Comparison of ENCODE assay signal across 24 cellular contexts in the genomic region with DNA sequence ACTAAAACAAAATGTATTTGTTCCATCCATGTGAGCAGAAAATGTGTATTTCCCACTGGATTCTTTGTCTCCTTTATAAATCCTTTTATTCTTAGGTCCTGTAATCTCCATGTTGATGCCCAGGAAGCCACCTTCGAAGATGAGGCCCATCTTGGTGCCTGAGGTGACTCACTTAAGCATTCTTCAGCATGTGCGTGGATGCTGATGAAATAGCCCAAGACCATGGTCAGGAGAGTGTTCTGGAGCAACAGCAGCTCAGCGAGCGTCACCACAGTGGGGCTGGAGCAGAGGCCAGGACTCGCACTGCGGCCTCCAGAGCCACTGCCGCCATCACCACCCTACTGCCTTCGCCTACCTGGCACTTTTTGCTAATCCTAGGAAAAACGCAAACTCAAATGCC.
"Had no signal": no experiment of that assay in that cellular context is flagged by ENCODE, and none has a peak within 500 bp of the region (broad histone marks: within the 10 kb centered on the region; RNA-seq: fewer than 3 reads in every experiment).

No MANE protein-coding gene starts in this region.

- H3K27me3 Mint-ChIP-seq: dendritic cell treated with granulocyte-macrophage colony-stimulating factor and Interleukin-4, amounts not matched to agents 40 ng/mL and 50 ng/mL, for 4 days; effector memory CD8-positive, alpha-beta T cell had no signal

- H3K4me3 ChIP-seq: colonic mucosa, coronary artery, dorsolateral prefrontal cortex, esophagus muscularis mucosa, esophagus squamous epithelium, gastrocnemius medialis, gastroesophageal sphincter, heart left ventricle, heart right ventricle had no signal

- DNase-seq: colonic mucosa; cortex of kidney; dermis blood vessel endothelial cell; dorsolateral prefrontal cortex; effector CD4-positive, alpha-beta T cell; effector CD8-positive, alpha-beta T cell; effector memory CD4-positive, alpha-beta T cell; effector memory CD8-positive, alpha-beta T cell; endodermal cell; erythroblast; esophagus squamous epithelium; foreskin fibroblast; foreskin keratinocyte; foreskin melanocyte; gastrocnemius medialis; glutamatergic neuron; head of caudate nucleus; heart left ventricle; heart right ventricle had no signal

- H3K9me3 Mint-ChIP-seq: endodermal cell had no signal

- H3K27ac Mint-ChIP-seq: dendritic cell treated with granulocyte-macrophage colony-stimulating factor and Interleukin-4, amounts not matched to agents 40 ng/mL and 50 ng/mL, for 4 days; effector memory CD8-positive, alpha-beta T cell; endodermal cell had no signal

- H3K27me3 ChIP-seq: colonic mucosa, dorsolateral prefrontal cortex, esophagus muscularis mucosa, esophagus squamous epithelium, foreskin keratinocyte, gastrocnemius medialis, gastroesophageal sphincter, heart left ventricle, heart right ventricle had no signal

- H3K36me3 ChIP-seq: colonic mucosa, esophagus muscularis mucosa, esophagus squamous epithelium, gastrocnemius medialis, gastroesophageal sphincter, heart left ventricle, heart right ventricle had no signal

- H3K4me3 Mint-ChIP-seq: dendritic cell treated with granulocyte-macrophage colony-stimulating factor and Interleukin-4, amounts not matched to agents 40 ng/mL and 50 ng/mL, for 4 days; effector memory CD8-positive, alpha-beta T cell; endodermal cell had no signal

- H3K9me3 ChIP-seq: colonic mucosa, esophagus muscularis mucosa, esophagus squamous epithelium, gastrocnemius medialis, gastroesophageal sphincter had no signal

- H3K4me1 Mint-ChIP-seq: endodermal cell had no signal

- H3K27ac ChIP-seq: colonic mucosa, coronary artery, dorsolateral prefrontal cortex, epithelial cell of prostate, esophagus muscularis mucosa, esophagus squamous epithelium, foreskin keratinocyte, gastrocnemius medialis, gastroesophageal sphincter, heart left ventricle, heart right ventricle had no signal

- H3K4me1 ChIP-seq: colonic mucosa, esophagus muscularis mucosa, esophagus squamous epithelium, foreskin keratinocyte, gastrocnemius medialis, gastroesophageal sphincter, heart left ventricle, heart right ventricle had no signal
